Comparison of ENCODE assay signal across 8 cellular contexts in genomic region chr11:27471588-27472397, GRCh38. TPM values are rescaled to one million over a fixed set of nuclear protein-coding genes. Genes with fewer than 3 reads are reported as not detected.
A peak's percentile ranks its signal among the peaks of the same experiment; 100 is the strongest.
DNase-seq lines count a peak whose midpoint lies in the region; ATAC-seq and TF ChIP-seq lines count a peak whose summit lies in the region.

No MANE protein-coding gene starts in this region.

- H4K20me1 ChIP-seq in osteoblast (ENCODE audit: insufficient read depth, low read length) = peaks cover 17% of the 10 kb centered on the region

- intact Hi-C loops in Right ventricle myocardium inferior (cut with DNase I) = loop anchor here (5.0 kb wide), 2 partner anchors 79 to 109 kb away; partner anchors contain the start of gene CCDC34

- H2AFZ ChIP-seq in osteoblast (ENCODE audit: low read length) = peak overlapping the region; percentile 90

- peak; percentile 72 for DNase-seq in NCI-H748 (lab: John Stamatoyannopoulos, UW; ENCODE audit: unreplicated experiment)
- no peak for DNase-seq in NCI-H748 treated with DMSO at 0.1 percent for 48 hours (lab: John Stamatoyannopoulos, UW)
- DNase-seq in HFF-Myc (ENCODE audit: extremely low read depth, low read depth) = no peak
- DNase-seq in NCI-H146 (lab: John Stamatoyannopoulos, UW) = peak; percentile 81
- peak; percentile 21 for DNase-seq in activated naive CD4-positive, alpha-beta T cell treated with anti-CD3 and anti-CD28 coated beads, Interleukin-2, amount 50 U/mL, for 16 hours
- DNase-seq in Right ventricle myocardium inferior (ENCODE audit: missing footprints) = peak; percentile 74
- DNase-seq in osteoblast (ENCODE audit: insufficient read length, low spot score, missing footprints) = peak; percentile 82
- DNase-seq in NK-92 treated with Interleukin-12 subunit alpha and Interleukin-12 subunit beta, amount 100 ng/mL, for 24 hours (lab: John Stamatoyannopoulos, UW) = no peak

- peak; percentile 18 for ATAC-seq in Right ventricle myocardium inferior

- H3K27me3 ChIP-seq in osteoblast (ENCODE audit: insufficient read depth, low read length) = no peaks in the 10 kb centered on the region

- H3K79me2 ChIP-seq in osteoblast (ENCODE audit: insufficient read depth, low read length) = peaks cover 50% of the 10 kb centered on the region

- TF ChIP-seq CTCF in HFF-Myc (IDR thresholded peaks at IDR 0.05; ENCODE audit: low read depth, low read length, missing control alignments) = no peak
- no peak for TF ChIP-seq CTCF in osteoblast (IDR thresholded peaks at IDR 0.05; ENCODE audit: extremely low read depth, low read depth, low read length)

- peak overlapping the region; percentile 79 for H3K27ac ChIP-seq in osteoblast (ENCODE audit: low read depth, low read length)

- H3K36me3 ChIP-seq in osteoblast (ENCODE audit: insufficient read depth, low read length) = no peaks in the 10 kb centered on the region

- peak overlapping the region; percentile 94 for H3K4me2 ChIP-seq in osteoblast (ENCODE audit: insufficient read depth, low read length)

- H3K4me3 ChIP-seq in HFF-Myc (replicated peaks; ENCODE audit: low read depth, low read length) (peak overlapping the region; percentile 63), osteoblast (ENCODE audit: insufficient read depth, low read length) (peak overlapping the region; percentile 88)

- peaks cover 42% of the 10 kb centered on the region for H3K4me1 ChIP-seq in osteoblast (ENCODE audit: insufficient read depth, low read length)

- H3K9me3 ChIP-seq in osteoblast (ENCODE audit: low read depth, low read length) = no peaks in the 10 kb centered on the region

RNA-seq across cellular contexts. Expression of gene LGR4, which starts 0.8 kb away (rescaled TPM):
- 32.7 TPM for total RNA-seq in Right ventricle myocardium inferior
- total RNA-seq in osteoblast = 56.1 and 96.9 TPM in 2 replicates

RNA-seq across cellular contexts. Expression of gene LIN7C, which starts 34.8 kb away (rescaled TPM):
- 17.0 TPM for total RNA-seq in Right ventricle myocardium inferior
- total RNA-seq in osteoblast = 61.0 and 69.5 TPM in 2 replicates

Comparison
In these comparisons a context has a peak if more than half of its experiments do, and no peak if none do; other contexts are left out.
1. DNase-seq: peak in NCI-H748 (single experiment), NCI-H146 (single experiment), activated naive CD4-positive, alpha-beta T cell treated with anti-CD3 and anti-CD28 coated beads, Interleukin-2, amount 50 U/mL, for 16 hours (single experiment), Right ventricle myocardium inferior (single experiment) and osteoblast (single experiment); none in NCI-H748 treated with DMSO at 0.1 percent for 48 hours (single experiment), HFF-Myc (single experiment) and NK-92 treated with Interleukin-12 subunit alpha and Interleukin-12 subunit beta, amount 100 ng/mL, for 24 hours (single experiment).